In genomic region chr11:61414547-61414946, GRCh38 we compare ENCODE assay signal across 29 cellular contexts. TPM values are rescaled to one million over a fixed set of nuclear protein-coding genes. Genes with fewer than 3 reads are reported as not detected.
DNase-seq lines count a peak whose midpoint lies in the region; ATAC-seq lines count a peak whose summit lies in the region.
"Had no signal": no experiment of that assay in that cellular context is flagged by ENCODE, and none has a peak within 500 bp of the region (broad histone marks: within the 10 kb centered on the region; RNA-seq: fewer than 3 reads in every experiment).

No MANE protein-coding gene starts in this region.

- H3K27me3 ChIP-seq in BLaER1 treated with 17β-estradiol and CSF1 and Interleukin-3, amounts not matched to agents 10 nM and 100 nM = no peaks in the 10 kb centered on the region
- no peaks in the 10 kb centered on the region for H3K27me3 ChIP-seq in CD4-positive, CD25-positive, alpha-beta regulatory T cell (ENCODE audit: control insufficient read depth, insufficient read depth, low read length)
- H3K27me3 ChIP-seq: esophagus muscularis mucosa, gastrocnemius medialis, tibial artery had no signal

- H3K4me1 Mint-ChIP-seq in CD4-positive, CD25-positive, alpha-beta regulatory T cell = peaks cover 7 to 38% (median 22%) of the 10 kb centered on the region in 4 donors
- H3K4me1 Mint-ChIP-seq in activated CD8-positive, alpha-beta T cell treated with anti-CD3 and anti-CD28 coated beads, Interleukin-2, amount 10 ng/mL, durations not matched to agents 7 days and 5 days (ENCODE audit: low read depth) = peaks cover 37% of the 10 kb centered on the region
- peaks cover 9 to 25% of the 10 kb centered on the region in 2 donors for H3K4me1 Mint-ChIP-seq in immature natural killer cell

- CTCF ChIA-PET in activated CD8-positive, alpha-beta T cell treated with anti-CD3 and anti-CD28 coated beads, Interleukin-2, amount 10 ng/mL, durations not matched to agents 7 days and 5 days (lab: Charles Lee) = interaction anchor here (0.7 to 1.9 kb wide), 2 partner anchors 21 to 78 kb away, joined by 3 to 5 read pairs; no protein-coding TSS in a partner anchor

- peak overlapping the region in 10 of 11 experiments; percentile 6 to 55 (median 24); a peak in 11 of 22 replicates for H3K4me2 ChIP-seq in BLaER1 treated with 17β-estradiol and CSF1 and Interleukin-3, amounts not matched to agents 10 nM and 100 nM

- no peaks in the 10 kb centered on the region for H3K27me3 Mint-ChIP-seq in CD4-positive, CD25-positive, alpha-beta regulatory T cell
- H3K27me3 Mint-ChIP-seq in activated CD8-positive, alpha-beta T cell treated with anti-CD3 and anti-CD28 coated beads, Interleukin-2, amount 10 ng/mL, durations not matched to agents 7 days and 5 days (ENCODE audit: low read depth) = no peaks in the 10 kb centered on the region
- H3K27me3 Mint-ChIP-seq in immature natural killer cell (ENCODE audit: low read depth in 3 of 3) = no peaks in the 10 kb centered on the region
- H3K27me3 Mint-ChIP-seq: activated B cell treated with CpG ODN at 0.5 μM for 24 hours, brain had no signal

- H3K4me3 ChIP-seq in BLaER1 treated with 17β-estradiol and CSF1 and Interleukin-3, amounts not matched to agents 10 nM and 100 nM = no peak overlapping the region
- H3K4me3 ChIP-seq in CD4-positive, CD25-positive, alpha-beta regulatory T cell (ENCODE audit: low read depth, low read length) = no peak overlapping the region
- H3K4me3 ChIP-seq: esophagus muscularis mucosa, gastrocnemius medialis, GM12878, mucosa of descending colon, psoas muscle, SK-N-MC, tibial artery had no signal

- POLR2A ChIA-PET in activated CD8-positive, alpha-beta T cell treated with anti-CD3 and anti-CD28 coated beads, Interleukin-2, amount 10 ng/mL, durations not matched to agents 7 days and 5 days (lab: Charles Lee) = interaction anchor here (1.2 kb wide), 1 partner anchor 15 kb away, joined by 3 read pairs; the partner anchor contains the start of genes CPSF7 and SDHAF2

- no peak overlapping the region for H3K4me3 Mint-ChIP-seq in CD4-positive, CD25-positive, alpha-beta regulatory T cell
- H3K4me3 Mint-ChIP-seq in activated CD8-positive, alpha-beta T cell treated with anti-CD3 and anti-CD28 coated beads, Interleukin-2, amount 10 ng/mL, durations not matched to agents 7 days and 5 days = no peak overlapping the region
- no peak overlapping the region for H3K4me3 Mint-ChIP-seq in immature natural killer cell
- H3K4me3 Mint-ChIP-seq: activated B cell treated with CpG ODN at 0.5 μM for 24 hours, brain had no signal

- peak overlapping the region in 1 of 3 donors; percentile 61 for H3K27ac Mint-ChIP-seq in CD4-positive, CD25-positive, alpha-beta regulatory T cell
- H3K27ac Mint-ChIP-seq in activated CD8-positive, alpha-beta T cell treated with anti-CD3 and anti-CD28 coated beads, Interleukin-2, amount 10 ng/mL, durations not matched to agents 7 days and 5 days = peak overlapping the region; percentile 78
- peak overlapping the region in 4 of 6 donors; percentile 12 to 83 (median 50) for H3K27ac Mint-ChIP-seq in immature natural killer cell
- H3K27ac Mint-ChIP-seq: activated B cell treated with CpG ODN at 0.5 μM for 24 hours had no signal

- no peak for ATAC-seq in CD4-positive, CD25-positive, alpha-beta regulatory T cell (ENCODE audit: low read depth in 2 of 2)
- no peak for ATAC-seq in activated CD8-positive, alpha-beta T cell treated with anti-CD3 and anti-CD28 coated beads, Interleukin-2, amount 10 ng/mL, durations not matched to agents 7 days and 5 days
- no peak for ATAC-seq in GM19452 (IDR thresholded peaks at IDR 0.05; ENCODE audit: unreplicated experiment)
- ATAC-seq in GM21737 (IDR thresholded peaks at IDR 0.05; ENCODE audit: unreplicated experiment) = no peak
- ATAC-seq: gastrocnemius medialis, GM12878, mucosa of descending colon, psoas muscle had no signal

- peaks cover 100% of the 10 kb centered on the region in 11 experiments for H3K36me3 ChIP-seq in BLaER1 treated with 17β-estradiol and CSF1 and Interleukin-3, amounts not matched to agents 10 nM and 100 nM
- peaks cover 93% of the 10 kb centered on the region for H3K36me3 ChIP-seq in CD4-positive, CD25-positive, alpha-beta regulatory T cell (ENCODE audit: control insufficient read depth, insufficient read depth, low read length)

- H3K9ac ChIP-seq in BLaER1 treated with 17β-estradiol and CSF1 and Interleukin-3, amounts not matched to agents 10 nM and 100 nM = peak overlapping the region in 2 of 11 experiments; percentile 12 to 14; a peak in 2 of 22 replicates

- H3K9me3 ChIP-seq in BLaER1 treated with 17β-estradiol and CSF1 and Interleukin-3, amounts not matched to agents 10 nM and 100 nM (replicated peaks in 1 of 11) = no peaks in the 10 kb centered on the region
- H3K9me3 ChIP-seq in CD4-positive, CD25-positive, alpha-beta regulatory T cell (ENCODE audit: control insufficient read depth in 2 of 2, low read length in 2 of 2) = no peaks in the 10 kb centered on the region
- H3K9me3 ChIP-seq: Caco-2, esophagus muscularis mucosa, gastrocnemius medialis, mucosa of descending colon, psoas muscle, tibial artery had no signal

- peaks cover 41 to 100% (median 74%) of the 10 kb centered on the region in 11 experiments for H4K20me1 ChIP-seq in BLaER1 treated with 17β-estradiol and CSF1 and Interleukin-3, amounts not matched to agents 10 nM and 100 nM

- H3K36me3 Mint-ChIP-seq in CD4-positive, CD25-positive, alpha-beta regulatory T cell = peaks cover 51% of the 10 kb centered on the region
- peaks cover 78% of the 10 kb centered on the region for H3K36me3 Mint-ChIP-seq in activated CD8-positive, alpha-beta T cell treated with anti-CD3 and anti-CD28 coated beads, Interleukin-2, amount 10 ng/mL, durations not matched to agents 7 days and 5 days (ENCODE audit: low read depth)
- peaks cover 9 to 55% (median 31%) of the 10 kb centered on the region in 3 donors for H3K36me3 Mint-ChIP-seq in immature natural killer cell

- peak overlapping the region in 5 of 11 experiments; percentile 9 to 31 (median 19); a peak in 7 of 22 replicates for H3K27ac ChIP-seq in BLaER1 treated with 17β-estradiol and CSF1 and Interleukin-3, amounts not matched to agents 10 nM and 100 nM
- H3K27ac ChIP-seq in CD4-positive, CD25-positive, alpha-beta regulatory T cell (ENCODE audit: insufficient read depth, low read length, poor library complexity, severe bottlenecking) = peak overlapping the region; percentile 18
- H3K27ac ChIP-seq: esophagus muscularis mucosa, gastrocnemius medialis, psoas muscle, SK-N-MC, tibial artery had no signal

- peaks cover 10 to 50% (median 25%) of the 10 kb centered on the region in 10 experiments; a peak in 19 of 20 replicates for H3K4me1 ChIP-seq in BLaER1 treated with 17β-estradiol and CSF1 and Interleukin-3, amounts not matched to agents 10 nM and 100 nM
- peaks cover 4% of the 10 kb centered on the region for H3K4me1 ChIP-seq in CD4-positive, CD25-positive, alpha-beta regulatory T cell (ENCODE audit: control insufficient read depth, insufficient read depth, low read length, poor library complexity, severe bottlenecking)
- H3K4me1 ChIP-seq: Caco-2, tibial artery had no signal

- DNase-seq in CD4-positive, CD25-positive, alpha-beta regulatory T cell = no peak
- DNase-seq in activated CD8-positive, alpha-beta T cell treated with anti-CD3 and anti-CD28 coated beads, Interleukin-2, amount 10 ng/mL, durations not matched to agents 7 days and 5 days = no peak
- DNase-seq in immature natural killer cell (no peak), SIG-M5 treated with dmso at 0.1 percent for 504 hours (lab: John Stamatoyannopoulos, UW; ENCODE audit: unreplicated experiment) (no peak), NCI-H1048 (lab: John Stamatoyannopoulos, UW) (no peak)
- DNase-seq: activated B cell treated with CpG ODN at 0.5 μM for 24 hours; activated gamma-delta T cell treated with Interleukin-2 at 50 U/mL for 16 hours; Caco-2; DND-41; effector CD8-positive, alpha-beta T cell; gastrocnemius medialis; hypothalamus; islet precursor cell; Karpas-422; mucosa of descending colon; NCI-H1694 treated with DMSO at 0.1 percent for 48 hours; NCI-H526 treated with DMSO at 0.1 percent for 48 hours; psoas muscle; stimulated activated CD4-positive, alpha-beta T cell treated with anti-CD3 and anti-CD28 coated beads, Interleukin-1b, Interleukin-23, amount 100 ng/mL, for 48 hours; stimulated activated naive CD4-positive, alpha-beta T cell; T1000; tibial artery had no signal

- H3K9me3 Mint-ChIP-seq in CD4-positive, CD25-positive, alpha-beta regulatory T cell = no peaks in the 10 kb centered on the region
- H3K9me3 Mint-ChIP-seq in activated CD8-positive, alpha-beta T cell treated with anti-CD3 and anti-CD28 coated beads, Interleukin-2, amount 10 ng/mL, durations not matched to agents 7 days and 5 days (ENCODE audit: insufficient read depth) = no peaks in the 10 kb centered on the region
- H3K9me3 Mint-ChIP-seq in immature natural killer cell = no peaks in the 10 kb centered on the region
- H3K9me3 Mint-ChIP-seq: activated B cell treated with CpG ODN at 0.5 μM for 24 hours, brain had no signal

RNA-seq across cellular contexts. Expression of gene CPSF7, which starts 15.2 kb away (rescaled TPM):
- total RNA-seq in CD4-positive, CD25-positive, alpha-beta regulatory T cell = 111 TPM
- polyA plus RNA-seq in CD4-positive, CD25-positive, alpha-beta regulatory T cell = 10 to 100 TPM; 23.5 to 32.0 (median 25.4) TPM
- 10 to 100 TPM; 94.8 to 98.4 TPM for total RNA-seq in activated CD8-positive, alpha-beta T cell treated with anti-CD3 and anti-CD28 coated beads, Interleukin-2, amount 10 ng/mL, durations not matched to agents 7 days and 5 days
- polyA plus RNA-seq in immature natural killer cell = 10 to 100 TPM; 11.9 to 34.0 (median 14.8) TPM

RNA-seq across cellular contexts. Expression of gene SDHAF2, which starts 15.4 kb away (rescaled TPM):
- total RNA-seq in CD4-positive, CD25-positive, alpha-beta regulatory T cell = 36.7 TPM
- 100 to 1,000 TPM in 2 of 4 donors, 10 to 100 TPM in 2; 92.9 to 127 (median 105) TPM for polyA plus RNA-seq in CD4-positive, CD25-positive, alpha-beta regulatory T cell
- total RNA-seq in activated CD8-positive, alpha-beta T cell treated with anti-CD3 and anti-CD28 coated beads, Interleukin-2, amount 10 ng/mL, durations not matched to agents 7 days and 5 days = 10 to 100 TPM; 51.6 to 54.3 TPM
- polyA plus RNA-seq in immature natural killer cell = 100 to 1,000 TPM in 2 of 3 donors, 10 to 100 TPM in 1; 93.7 to 129 (median 118) TPM

RNA-seq across cellular contexts. Expression of gene TMEM216, which starts 22.2 kb away (rescaled TPM):
- total RNA-seq in CD4-positive, CD25-positive, alpha-beta regulatory T cell = 10.3 TPM
- 10 to 100 TPM; 48.2 to 69.3 (median 59.0) TPM for polyA plus RNA-seq in CD4-positive, CD25-positive, alpha-beta regulatory T cell
- total RNA-seq in activated CD8-positive, alpha-beta T cell treated with anti-CD3 and anti-CD28 coated beads, Interleukin-2, amount 10 ng/mL, durations not matched to agents 7 days and 5 days = 1 to 10 TPM; 6.3 to 6.4 TPM
- polyA plus RNA-seq in immature natural killer cell = 10 to 100 TPM; 49.8 to 63.7 (median 51.1) TPM

RNA-seq across cellular contexts. Expression of gene TMEM138, which starts 52.4 kb away (rescaled TPM):
- 48.6 TPM for total RNA-seq in CD4-positive, CD25-positive, alpha-beta regulatory T cell
- 10 to 100 TPM; 59.8 to 73.2 (median 62.0) TPM for polyA plus RNA-seq in CD4-positive, CD25-positive, alpha-beta regulatory T cell
- 10 to 100 TPM; 57.4 to 57.5 TPM for total RNA-seq in activated CD8-positive, alpha-beta T cell treated with anti-CD3 and anti-CD28 coated beads, Interleukin-2, amount 10 ng/mL, durations not matched to agents 7 days and 5 days
- 10 to 100 TPM; 28.4 to 61.4 (median 57.5) TPM for polyA plus RNA-seq in immature natural killer cell

RNA-seq across cellular contexts. Expression of gene CYB561A3, which starts 52.9 kb away (rescaled TPM):
- total RNA-seq in CD4-positive, CD25-positive, alpha-beta regulatory T cell = 29.5 TPM
- 10 to 100 TPM; 54.7 to 70.2 (median 59.3) TPM for polyA plus RNA-seq in CD4-positive, CD25-positive, alpha-beta regulatory T cell
- total RNA-seq in activated CD8-positive, alpha-beta T cell treated with anti-CD3 and anti-CD28 coated beads, Interleukin-2, amount 10 ng/mL, durations not matched to agents 7 days and 5 days = 10 to 100 TPM; 53.2 to 55.6 TPM
- 100 to 1,000 TPM in 1 of 3 donors, 10 to 100 TPM in 2; 63.8 to 128 (median 64.5) TPM for polyA plus RNA-seq in immature natural killer cell
